ENCODE assay signal across 8 cellular contexts in genomic region chr3:161371441-161372320, GRCh38. TPM values are rescaled to one million over a fixed set of nuclear protein-coding genes. Genes with fewer than 3 reads are reported as not detected.
DNase-seq lines count a peak whose midpoint lies in the region; ATAC-seq and TF ChIP-seq lines count a peak whose summit lies in the region.

Gene SPTSSB, minus strand, starts transcription at chr3:161371517. Its CDS starts 25,194 bp downstream, at chr3:161346323.

- DNase-seq in DMS53 (lab: John Stamatoyannopoulos, UW) (peak; percentile 71), DMS53 treated with DMSO at 0.1 percent for 48 hours (lab: John Stamatoyannopoulos, UW; ENCODE audit: unreplicated experiment) (no peak), NCI-H524 (lab: John Stamatoyannopoulos, UW) (peak; percentile 63 to 81), esophagus muscularis mucosa (ENCODE audit: extremely low spot score) (no peak), myocyte (ENCODE audit: low read depth) (peak; percentile 14), testis (no peak)
- peak; percentile 68 for DNase-seq in activated T-cell treated with anti-CD3 and anti-CD28 coated beads, Interleukin-2, amount 50 U/mL, for 1 hour

- H3K36me3 ChIP-seq in esophagus muscularis mucosa (no peaks in the 10 kb centered on the region), testis (ENCODE audit: low read depth, missing control alignments) (no peaks in the 10 kb centered on the region)

- intact Hi-C loops in esophagus muscularis mucosa (cut with DNase I) (no loop called here), testis (cut with DNase I; ENCODE audit: low total_unique reads) (no loop called here)

- H3K27ac ChIP-seq in esophagus muscularis mucosa (replicated peaks in 1 of 4) (peak within 1 kb of the TSS in 1 of 4 donors; percentile 0), testis (no peak within 1 kb of the TSS)

- ATAC-seq in HG02938 (IDR thresholded peaks at IDR 0.05; ENCODE audit: unreplicated experiment): peak; percentile 46

- no peak for TF ChIP-seq EP300 in esophagus muscularis mucosa (IDR thresholded peaks at IDR 0.05)

- no peak for TF ChIP-seq POLR2A in esophagus muscularis mucosa (IDR thresholded peaks at IDR 0.05; ENCODE audit: low read depth)
- TF ChIP-seq POLR2A in testis (IDR thresholded peaks at IDR 0.05): no peak

- H3K4me3 ChIP-seq in esophagus muscularis mucosa (peak within 1 kb of the TSS; percentile 55 to 58 (median 55)), testis (peak within 1 kb of the TSS; percentile 19 to 24)

- peaks cover 16 to 22% (median 21%) of the 10 kb centered on the region in 4 donors for H3K4me1 ChIP-seq in esophagus muscularis mucosa
- peaks cover 3% of the 10 kb centered on the region for H3K4me1 ChIP-seq in testis

- TF ChIP-seq CTCF in esophagus muscularis mucosa (IDR thresholded peaks at IDR 0.05) (no peak), testis (IDR thresholded peaks at IDR 0.05) (no peak)

- H3K9me3 ChIP-seq in esophagus muscularis mucosa (no peaks in the 10 kb centered on the region), testis (no peaks in the 10 kb centered on the region)

- 2% methylated on average over 20 of the region's 53 CpGs for WGBS in esophagus muscularis mucosa
- 1% methylated on average over 21 to 52 of the region's 53 CpGs for WGBS in testis, 2 donors

- H3K27me3 ChIP-seq in esophagus muscularis mucosa (peaks cover 0 to 31% (median 5%) of the 10 kb centered on the region in 4 donors), testis (no peaks in the 10 kb centered on the region)

RNA-seq across cellular contexts. Expression of gene SPTSSB, which starts in this region (rescaled TPM):
- total RNA-seq in esophagus muscularis mucosa (under 1 TPM in 1 of 4 donors, not detected in 3; 0.13 TPM), myocyte (not detected in 2 replicates), testis (not detected)
- not detected for polyA plus RNA-seq in myocyte (2012)
- 0.42 TPM for polyA plus RNA-seq in testis (ENCODE audit: insufficient read depth, low read depth, low replicate concordance)

Comparison
In these comparisons a context has a peak if more than half of its experiments do, and no peak if none do; other contexts are left out.
1. DNase-seq: peak in DMS53 (single experiment), NCI-H524 (2 of 2) and activated T-cell treated with anti-CD3 and anti-CD28 coated beads, Interleukin-2, amount 50 U/mL, for 1 hour (single experiment); none in DMS53 treated with DMSO at 0.1 percent for 48 hours (single experiment), esophagus muscularis mucosa (single experiment) and testis (single experiment).
2. Peak in DNase-seq in myocyte; RNA of the gene not detected or under 1 TPM.